8 cellular contexts compared by ENCODE assay signal in the genomic region with DNA sequence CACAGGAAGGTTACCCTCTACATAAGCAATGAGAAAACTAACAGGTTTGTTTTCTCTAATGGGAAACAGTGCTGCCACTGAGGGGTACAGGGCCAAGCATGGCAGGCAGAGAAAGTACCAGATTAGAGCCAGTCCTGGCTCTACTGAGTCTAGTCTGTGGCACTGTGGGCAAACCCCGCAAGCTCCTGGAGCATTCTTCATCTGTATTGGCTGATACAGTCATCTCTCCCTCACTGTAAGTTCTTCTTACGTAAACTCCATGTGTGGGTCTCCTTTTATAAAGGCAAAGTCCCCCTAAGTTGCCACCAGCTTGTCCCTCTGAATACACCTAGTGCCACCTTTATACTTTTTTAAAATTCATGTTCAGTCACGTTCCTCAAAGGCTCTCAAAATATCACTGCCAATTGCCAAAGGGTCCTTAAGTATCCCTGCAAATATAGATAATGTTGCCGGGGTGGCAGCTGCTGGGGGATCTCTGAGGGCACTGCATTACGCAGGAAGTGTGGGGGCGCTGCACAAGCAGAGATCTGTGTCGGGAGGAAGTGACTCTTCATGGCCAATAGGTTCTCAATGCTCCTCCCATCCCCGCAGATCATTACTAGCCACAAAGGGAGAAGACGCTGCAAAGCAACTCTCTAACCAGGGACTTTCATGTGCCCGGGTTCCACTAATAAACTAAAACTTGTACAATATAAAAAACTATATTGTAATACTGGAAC. TPM values are rescaled to one million over a fixed set of nuclear protein-coding genes. Genes with fewer than 3 reads are reported as not detected.
A peak's percentile ranks its signal among the peaks of the same experiment; 100 is the strongest.
DNase-seq lines count a peak whose midpoint lies in the region; ATAC-seq and TF ChIP-seq lines count a peak whose summit lies in the region.

No MANE protein-coding gene starts in this region.

- TF ChIP-seq CTCF in GM12874 (IDR thresholded peaks at IDR 0.05; ENCODE audit: insufficient read depth, low read depth, low read length): peak; percentile 40; the same call in 1 of the 2 replicates

- H3K27ac Mint-ChIP-seq in T-helper 1 cell treated with Interleukin-12 subunit alpha and Interleukin-12 subunit beta and Interleukin-4 antibody, amounts not matched to agents 30 μg/mL and 1 μg/mL, for 36 hours: peak overlapping the region; percentile 99
- peak overlapping the region; percentile 95 for H3K27ac Mint-ChIP-seq in activated naive CD8-positive, alpha-beta T cell treated with anti-CD3 and anti-CD28 coated beads, Interleukin-2, amount 50 U/mL, for 24 hours

- peak; percentile 59 for ATAC-seq in HG02852 (IDR thresholded peaks at IDR 0.05; ENCODE audit: unreplicated experiment)
- peak; percentile 88 for ATAC-seq in activated naive CD8-positive, alpha-beta T cell treated with anti-CD3 and anti-CD28 coated beads, Interleukin-2, amount 50 U/mL, for 24 hours

- peaks cover 46% of the 10 kb centered on the region for H3K36me3 Mint-ChIP-seq in T-helper 1 cell treated with Interleukin-12 subunit alpha and Interleukin-12 subunit beta and Interleukin-4 antibody, amounts not matched to agents 30 μg/mL and 1 μg/mL, for 36 hours (ENCODE audit: low read depth)
- H3K36me3 Mint-ChIP-seq in activated naive CD8-positive, alpha-beta T cell treated with anti-CD3 and anti-CD28 coated beads, Interleukin-2, amount 50 U/mL, for 24 hours (ENCODE audit: low read depth): peaks cover 57% of the 10 kb centered on the region

- no peaks in the 10 kb centered on the region for H3K27me3 Mint-ChIP-seq in T-helper 1 cell treated with Interleukin-12 subunit alpha and Interleukin-12 subunit beta and Interleukin-4 antibody, amounts not matched to agents 30 μg/mL and 1 μg/mL, for 36 hours (ENCODE audit: low read depth)
- H3K27me3 Mint-ChIP-seq in activated naive CD8-positive, alpha-beta T cell treated with anti-CD3 and anti-CD28 coated beads, Interleukin-2, amount 50 U/mL, for 24 hours: no peaks in the 10 kb centered on the region

- peak; percentile 76 for DNase-seq in activated naive CD8-positive, alpha-beta T cell treated with anti-CD3 and anti-CD28 coated beads, Interleukin-2, amount 50 U/mL, for 24 hours
- DNase-seq in stimulated activated CD4-positive, alpha-beta T cell treated with anti-CD3 and anti-CD28 coated beads, Interleukin-2, amount 100 ng/mL, for 48 hours: peak; percentile 42 to 62
- DNase-seq in H4 (ENCODE audit: low spot score) (no peak), COR-L47 (lab: John Stamatoyannopoulos, UW) (no peak), NCI-H146 treated with DMSO at 0.1 percent for 48 hours (lab: John Stamatoyannopoulos, UW; ENCODE audit: unreplicated experiment) (no peak)

- peaks cover 63% of the 10 kb centered on the region for H3K4me1 Mint-ChIP-seq in T-helper 1 cell treated with Interleukin-12 subunit alpha and Interleukin-12 subunit beta and Interleukin-4 antibody, amounts not matched to agents 30 μg/mL and 1 μg/mL, for 36 hours (ENCODE audit: low read depth)
- peaks cover 93% of the 10 kb centered on the region for H3K4me1 Mint-ChIP-seq in activated naive CD8-positive, alpha-beta T cell treated with anti-CD3 and anti-CD28 coated beads, Interleukin-2, amount 50 U/mL, for 24 hours

- H3K9me3 Mint-ChIP-seq in T-helper 1 cell treated with Interleukin-12 subunit alpha and Interleukin-12 subunit beta and Interleukin-4 antibody, amounts not matched to agents 30 μg/mL and 1 μg/mL, for 36 hours: no peaks in the 10 kb centered on the region
- H3K9me3 Mint-ChIP-seq in activated naive CD8-positive, alpha-beta T cell treated with anti-CD3 and anti-CD28 coated beads, Interleukin-2, amount 50 U/mL, for 24 hours: no peaks in the 10 kb centered on the region

- peak overlapping the region; percentile 82 for H3K4me3 Mint-ChIP-seq in T-helper 1 cell treated with Interleukin-12 subunit alpha and Interleukin-12 subunit beta and Interleukin-4 antibody, amounts not matched to agents 30 μg/mL and 1 μg/mL, for 36 hours
- H3K4me3 Mint-ChIP-seq in activated naive CD8-positive, alpha-beta T cell treated with anti-CD3 and anti-CD28 coated beads, Interleukin-2, amount 50 U/mL, for 24 hours: peak overlapping the region; percentile 71

RNA-seq across cellular contexts. Expression of gene XPO6, which starts 18.8 kb away (rescaled TPM):
- total RNA-seq in H4 (2014; rRNA removed; shearing (Covaris generic)): 46.8 and 54.2 TPM in 2 replicates

Comparison
In these comparisons a context has a peak if more than half of its experiments do, and no peak if none do; other contexts are left out.
1. DNase-seq: peak in activated naive CD8-positive, alpha-beta T cell treated with anti-CD3 and anti-CD28 coated beads, Interleukin-2, amount 50 U/mL, for 24 hours (single experiment) and stimulated activated CD4-positive, alpha-beta T cell treated with anti-CD3 and anti-CD28 coated beads, Interleukin-2, amount 100 ng/mL, for 48 hours (2 of 2); none in H4 (single experiment), COR-L47 (single experiment) and NCI-H146 treated with DMSO at 0.1 percent for 48 hours (single experiment).